ENCODE assay signal across 11 cellular contexts in genomic region chr11:26905368-26905767, GRCh38.
A peak's percentile ranks its signal among the peaks of the same experiment; 100 is the strongest.
DNase-seq lines count a peak whose midpoint lies in the region; ATAC-seq, FAIRE-seq and TF ChIP-seq lines count a peak whose summit lies in the region.
"Had no signal": no experiment of that assay in that cellular context is flagged by ENCODE, and none has a peak within 500 bp of the region (broad histone marks: within the 10 kb centered on the region; RNA-seq: fewer than 3 reads in every experiment).

No MANE protein-coding gene starts in this region.

- no peaks in the 10 kb centered on the region for H3K27me3 ChIP-seq in foreskin keratinocyte
- H3K27me3 ChIP-seq: heart right ventricle had no signal

- DNase-seq in A172 (ENCODE audit: low spot score) (peak; percentile 38), H54 (ENCODE audit: insufficient read length, low spot score) (peak; percentile 2), T1000 (lab: John Stamatoyannopoulos, UW) (peak; percentile 1), foreskin keratinocyte (peak; percentile 37 to 65), NCI-H1092 (lab: John Stamatoyannopoulos, UW) (no peak)
- DNase-seq: heart right ventricle had no signal

- no peaks in the 10 kb centered on the region for H3K4me1 ChIP-seq in foreskin keratinocyte
- H3K4me1 ChIP-seq: heart right ventricle had no signal

- H3K27ac ChIP-seq in foreskin keratinocyte = peak overlapping the region; percentile 55
- H3K27ac ChIP-seq: heart right ventricle, KMS-11, prostate gland had no signal

- no peak for TF ChIP-seq POLR2A in H54 (IDR thresholded peaks at IDR 0.05; ENCODE audit: low read depth, low read length)

- peak; percentile 48 for TF ChIP-seq CTCF in foreskin keratinocyte (conservative IDR thresholded peaks at IDR 0.05)

- peak; percentile 97 for ATAC-seq in foreskin keratinocyte
- ATAC-seq in HG03457 (IDR thresholded peaks at IDR 0.05; ENCODE audit: unreplicated experiment) = no peak
- ATAC-seq in HG02885 (IDR thresholded peaks at IDR 0.05; ENCODE audit: poor library complexity, unreplicated experiment) = no peak
- ATAC-seq in HG02970 (IDR thresholded peaks at IDR 0.05; ENCODE audit: low FRiP score, unreplicated experiment) = no peak
- ATAC-seq: heart right ventricle had no signal

- no peak for FAIRE-seq in H54 (lab: Jason Lieb, UNC)
